Comparison of ENCODE assay signal across 17 cellular contexts in the genomic region with DNA sequence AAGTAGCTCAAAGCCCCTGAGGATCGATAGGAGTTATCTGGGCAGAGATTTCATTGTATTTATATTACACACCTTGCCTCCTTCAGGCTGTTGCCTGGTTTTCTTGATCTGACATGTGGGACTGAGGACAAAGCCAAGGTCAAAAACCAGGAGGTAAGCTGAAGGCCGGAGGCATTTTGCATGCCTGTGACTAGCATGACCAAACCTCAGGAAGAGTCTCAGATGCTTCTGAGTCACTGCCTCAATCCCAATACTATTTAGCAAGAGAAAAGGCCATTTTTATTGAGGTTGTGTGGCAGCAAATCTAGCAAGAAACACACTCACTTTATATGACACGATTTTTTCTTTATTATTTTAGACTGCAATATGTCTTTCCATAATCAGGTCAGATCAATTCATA.
DNase-seq lines count a peak whose midpoint lies in the region; ATAC-seq and TF ChIP-seq lines count a peak whose summit lies in the region.
"Had no signal": no experiment of that assay in that cellular context is flagged by ENCODE, and none has a peak within 500 bp of the region (broad histone marks: within the 10 kb centered on the region; RNA-seq: fewer than 3 reads in every experiment).

No MANE protein-coding gene starts in this region.

- H3K36me3 ChIP-seq in OCI-LY1 (ENCODE audit: insufficient read depth, low read length) (no peaks in the 10 kb centered on the region), body of pancreas (replicated peaks in 1 of 2; ENCODE audit: insufficient read depth in 1 of 2, low read depth in 2 of 2) (no peaks in the 10 kb centered on the region)

- no peaks in the 10 kb centered on the region for H3K27me3 Mint-ChIP-seq in T-helper 2 cell treated with Interferon-gamma antibody and Interleukin-4, amounts not matched to agents 5 μg/mL and 100 μg/mL, for 36 hours (ENCODE audit: low read depth)
- H3K27me3 Mint-ChIP-seq: activated CD4-positive, alpha-beta memory T cell treated with anti-CD3 and anti-CD28 coated beads for 36 hours; activated naive CD8-positive, alpha-beta T cell had no signal

- H3K79me2 ChIP-seq in OCI-LY1 (ENCODE audit: insufficient read depth, low read length), result no peaks in the 10 kb centered on the region

- no peaks in the 10 kb centered on the region for H3K9me2 ChIP-seq in OCI-LY1 (ENCODE audit: low read depth, low read length)

- H3K27ac ChIP-seq in OCI-LY1 (ENCODE audit: low read depth, low read length, poor library complexity, severe bottlenecking) (no peak overlapping the region), body of pancreas (no peak overlapping the region)

- H4K20me1 ChIP-seq in OCI-LY1 (ENCODE audit: insufficient read depth, low read length), result no peaks in the 10 kb centered on the region

- no peak for TF ChIP-seq POLR2A in body of pancreas (IDR thresholded peaks at IDR 0.05)

- DNase-seq in EL (peak; percentile 71), choroid plexus epithelial cell (ENCODE audit: low read depth) (peak; percentile 48), mucosa of gallbladder (ENCODE audit: low spot score) (peak; percentile 48), head of caudate nucleus (no peak), body of pancreas (no peak)
- no peak for DNase-seq in effector CD4-positive, alpha-beta T cell
- no peak for DNase-seq in T-helper 2 cell treated with Interferon-gamma antibody and Interleukin-4, amounts not matched to agents 5 μg/mL and 100 μg/mL, for 36 hours (ENCODE audit: low spot score)
- DNase-seq: activated CD4-positive, alpha-beta memory T cell treated with anti-CD3 and anti-CD28 coated beads for 36 hours; activated T-cell treated with anti-CD3 and anti-CD28 coated beads, Interleukin-2, amount 50 U/mL, for 48 hours; NCI-H1092; NCI-H510A treated with DMSO at 0.1 percent for 48 hours; stimulated activated CD4-positive, alpha-beta T cell treated with anti-CD3 and anti-CD28 coated beads, Interleukin-2, amount 100 ng/mL, for 24 hours had no signal

- H3F3A ChIP-seq in OCI-LY1 (ENCODE audit: insufficient read depth, low read length), result no peaks in the 10 kb centered on the region

- H3K4me1 Mint-ChIP-seq in T-helper 2 cell treated with Interferon-gamma antibody and Interleukin-4, amounts not matched to agents 5 μg/mL and 100 μg/mL, for 36 hours (ENCODE audit: low read depth), result no peaks in the 10 kb centered on the region

- intact Hi-C loops in head of caudate nucleus (cut with DNase I) (no loop called here), body of pancreas (cut with DNase I) (no loop called here)

- no peak for TF ChIP-seq CTCF in OCI-LY1 (IDR thresholded peaks at IDR 0.05; ENCODE audit: low read length)
- TF ChIP-seq CTCF in choroid plexus epithelial cell (conservative IDR thresholded peaks at IDR 0.05; ENCODE audit: low read depth, low read length), result no peak
- TF ChIP-seq CTCF in body of pancreas (IDR thresholded peaks at IDR 0.05), result no peak

- peaks cover 38% of the 10 kb centered on the region for H3K9me3 Mint-ChIP-seq in T-helper 2 cell treated with Interferon-gamma antibody and Interleukin-4, amounts not matched to agents 5 μg/mL and 100 μg/mL, for 36 hours

- H3K9me3 ChIP-seq in OCI-LY1 (ENCODE audit: low read length) (no peaks in the 10 kb centered on the region), body of pancreas (no peaks in the 10 kb centered on the region)

- no peak overlapping the region for H3K27ac Mint-ChIP-seq in T-helper 2 cell treated with Interferon-gamma antibody and Interleukin-4, amounts not matched to agents 5 μg/mL and 100 μg/mL, for 36 hours
- H3K27ac Mint-ChIP-seq: activated CD4-positive, alpha-beta memory T cell treated with anti-CD3 and anti-CD28 coated beads for 36 hours; activated naive CD8-positive, alpha-beta T cell had no signal

- H3K4me3 ChIP-seq in OCI-LY1 (ENCODE audit: low read depth, low read length, poor library complexity, severe bottlenecking) (no peak overlapping the region), choroid plexus epithelial cell (ENCODE audit: low read depth, low read length) (no peak overlapping the region), body of pancreas (no peak overlapping the region)
- H3K4me3 ChIP-seq: K562 had no signal

- no peak overlapping the region for H3K4me2 ChIP-seq in OCI-LY1 (ENCODE audit: low read length)

- 0 out of 2 replicates have a peak overlapping the region, but pooled peaks have one; percentile 57 for H2AFZ ChIP-seq in OCI-LY1 (ENCODE audit: low read length)

- no peaks in the 10 kb centered on the region for H3K36me3 Mint-ChIP-seq in T-helper 2 cell treated with Interferon-gamma antibody and Interleukin-4, amounts not matched to agents 5 μg/mL and 100 μg/mL, for 36 hours (ENCODE audit: low read depth)
- H3K36me3 Mint-ChIP-seq: activated CD4-positive, alpha-beta memory T cell treated with anti-CD3 and anti-CD28 coated beads for 36 hours; activated naive CD8-positive, alpha-beta T cell had no signal

- peaks cover 40% of the 10 kb centered on the region for H3K4me1 ChIP-seq in OCI-LY1 (ENCODE audit: insufficient read depth, low read length, severe bottlenecking)
- no peaks in the 10 kb centered on the region for H3K4me1 ChIP-seq in body of pancreas

- 36 to 41% methylated on average over 3 of the region's 3 CpGs for WGBS in body of pancreas, 2 donors

- no peak overlapping the region for H3K9ac ChIP-seq in OCI-LY1 (ENCODE audit: low read length)

- no peaks in the 10 kb centered on the region for H3K27me3 ChIP-seq in OCI-LY1 (ENCODE audit: insufficient read depth, low read length)
- H3K27me3 ChIP-seq in body of pancreas, result no peaks in the 10 kb centered on the region

- H3K4me3 Mint-ChIP-seq in T-helper 2 cell treated with Interferon-gamma antibody and Interleukin-4, amounts not matched to agents 5 μg/mL and 100 μg/mL, for 36 hours, result no peak overlapping the region
- H3K4me3 Mint-ChIP-seq: activated CD4-positive, alpha-beta memory T cell treated with anti-CD3 and anti-CD28 coated beads for 36 hours; activated naive CD8-positive, alpha-beta T cell had no signal

- ATAC-seq in body of pancreas, result no peak
- ATAC-seq: K562, left lobe of liver, sciatic nerve had no signal

Comparison
In these comparisons a context has a peak if more than half of its experiments do, and no peak if none do; other contexts are left out.
1. DNase-seq: peak in EL (single experiment), choroid plexus epithelial cell (single experiment) and mucosa of gallbladder (single experiment); none in effector CD4-positive, alpha-beta T cell (single experiment), head of caudate nucleus (0 of 42), T-helper 2 cell treated with Interferon-gamma antibody and Interleukin-4, amounts not matched to agents 5 μg/mL and 100 μg/mL, for 36 hours (single experiment) and body of pancreas (0 of 4).